In genomic region chr19:14476663-14477401, GRCh38 we compare ENCODE assay signal across 8 cellular contexts. TPM values are rescaled to one million over a fixed set of nuclear protein-coding genes. Genes with fewer than 3 reads are reported as not detected.
DNase-seq lines count a peak whose midpoint lies in the region; ATAC-seq and TF ChIP-seq lines count a peak whose summit lies in the region.

No MANE protein-coding gene starts in this region.

- no peak overlapping the region for H3K4me3 Mint-ChIP-seq in activated CD8-positive, alpha-beta T cell treated with anti-CD3 and anti-CD28 coated beads, Interleukin-2, amount 10 ng/mL, durations not matched to agents 7 days and 5 days

- no peak for TF ChIP-seq EP300 in Ishikawa (IDR thresholded peaks at IDR 0.05; ENCODE audit: borderline replicate concordance)

- H3K27ac Mint-ChIP-seq in activated CD8-positive, alpha-beta T cell treated with anti-CD3 and anti-CD28 coated beads, Interleukin-2, amount 10 ng/mL, durations not matched to agents 7 days and 5 days = peak overlapping the region; percentile 44

- peaks cover 16% of the 10 kb centered on the region for H3K27me3 Mint-ChIP-seq in activated CD8-positive, alpha-beta T cell treated with anti-CD3 and anti-CD28 coated beads, Interleukin-2, amount 10 ng/mL, durations not matched to agents 7 days and 5 days (ENCODE audit: low read depth)

- TF ChIP-seq CTCF in kidney epithelial cell (IDR thresholded peaks at IDR 0.05; ENCODE audit: insufficient read depth, low read length, poor library complexity, severe bottlenecking) = no peak

- CTCF ChIA-PET in activated CD8-positive, alpha-beta T cell treated with anti-CD3 and anti-CD28 coated beads, Interleukin-2, amount 10 ng/mL, durations not matched to agents 7 days and 5 days (lab: Charles Lee) = interaction anchor here (1.2 kb wide), 1 partner anchor 9 kb away, joined by 3 read pairs; no protein-coding TSS in a partner anchor

- POLR2A ChIA-PET in activated CD8-positive, alpha-beta T cell treated with anti-CD3 and anti-CD28 coated beads, Interleukin-2, amount 10 ng/mL, durations not matched to agents 7 days and 5 days (lab: Charles Lee) = no interaction called here

- H3K4me3 ChIP-seq in kidney epithelial cell (ENCODE audit: low read depth, low read length) = no peak overlapping the region

- H3K36me3 Mint-ChIP-seq in activated CD8-positive, alpha-beta T cell treated with anti-CD3 and anti-CD28 coated beads, Interleukin-2, amount 10 ng/mL, durations not matched to agents 7 days and 5 days (ENCODE audit: low read depth) = peaks cover 2% of the 10 kb centered on the region

- peak; percentile 36 for DNase-seq in DMS53 treated with DMSO at 0.1 percent for 48 hours (lab: John Stamatoyannopoulos, UW; ENCODE audit: unreplicated experiment)
- DNase-seq in activated CD8-positive, alpha-beta T cell treated with anti-CD3 and anti-CD28 coated beads, Interleukin-2, amount 10 ng/mL, durations not matched to agents 7 days and 5 days = no peak
- peak; percentile 60 for DNase-seq in kidney epithelial cell (ENCODE audit: low read depth)
- DNase-seq in DMS79 (lab: John Stamatoyannopoulos, UW) = no peak

- TF ChIP-seq RAD21 in Ishikawa (IDR thresholded peaks at IDR 0.05; ENCODE audit: low read depth) = no peak

- H3K4me1 Mint-ChIP-seq in activated CD8-positive, alpha-beta T cell treated with anti-CD3 and anti-CD28 coated beads, Interleukin-2, amount 10 ng/mL, durations not matched to agents 7 days and 5 days (ENCODE audit: low read depth) = peaks cover 38% of the 10 kb centered on the region

- H3K27me3 ChIP-seq in kidney epithelial cell (ENCODE audit: control insufficient read depth, insufficient read depth, low read length) = peaks cover 14% of the 10 kb centered on the region

- no peaks in the 10 kb centered on the region for H3K9me3 Mint-ChIP-seq in activated CD8-positive, alpha-beta T cell treated with anti-CD3 and anti-CD28 coated beads, Interleukin-2, amount 10 ng/mL, durations not matched to agents 7 days and 5 days (ENCODE audit: insufficient read depth)

- ATAC-seq in activated CD8-positive, alpha-beta T cell treated with anti-CD3 and anti-CD28 coated beads, Interleukin-2, amount 10 ng/mL, durations not matched to agents 7 days and 5 days = no peak
- no peak for ATAC-seq in HG03097 (IDR thresholded peaks at IDR 0.05; ENCODE audit: low FRiP score, unreplicated experiment)
- no peak for ATAC-seq in HG02970 (IDR thresholded peaks at IDR 0.05; ENCODE audit: low FRiP score, unreplicated experiment)
- no peak for ATAC-seq in HG02981 (IDR thresholded peaks at IDR 0.05; ENCODE audit: unreplicated experiment)

- H3K36me3 ChIP-seq in kidney epithelial cell (ENCODE audit: control insufficient read depth, insufficient read depth, low read length) = peaks cover 4% of the 10 kb centered on the region

TF ChIP-seq in Ishikawa, 13 proteins besides CTCF, POLR2A, EP300 and RAD21:
- TF ChIP-seq CEBPB (IDR thresholded peaks at IDR 0.05) = peak; percentile 58; the same call in 1 of the 2 replicates
- TF ChIP-seq EGR1 (IDR thresholded peaks at IDR 0.05) = no peak
- no peak for TF ChIP-seq NFIC (IDR thresholded peaks at IDR 0.05)
- no peak for TF ChIP-seq USF1 (IDR thresholded peaks at IDR 0.05)
- no peak for TF ChIP-seq YY1 (IDR thresholded peaks at IDR 0.05; ENCODE audit: low read depth)

RNA-seq across cellular contexts. Expression of gene PTGER1, which starts 1.7 kb away (rescaled TPM):
- total RNA-seq in activated CD8-positive, alpha-beta T cell treated with anti-CD3 and anti-CD28 coated beads, Interleukin-2, amount 10 ng/mL, durations not matched to agents 7 days and 5 days = under 1 TPM; 0.32 to 0.44 TPM
- total RNA-seq in kidney epithelial cell = 5.5 and 6.9 TPM in 2 replicates

RNA-seq across cellular contexts. Expression of gene GIPC1, which starts 19.1 kb away (rescaled TPM):
- total RNA-seq in activated CD8-positive, alpha-beta T cell treated with anti-CD3 and anti-CD28 coated beads, Interleukin-2, amount 10 ng/mL, durations not matched to agents 7 days and 5 days = 10 to 100 TPM; 37.9 to 39.3 TPM
- total RNA-seq in kidney epithelial cell = 188 and 222 TPM in 2 replicates

RNA-seq across cellular contexts. Expression of gene DNAJB1, which starts 41.4 kb away (rescaled TPM):
- total RNA-seq in activated CD8-positive, alpha-beta T cell treated with anti-CD3 and anti-CD28 coated beads, Interleukin-2, amount 10 ng/mL, durations not matched to agents 7 days and 5 days = 100 to 1,000 TPM; 110 to 112 TPM
- 58.1 and 64.7 TPM in 2 replicates for total RNA-seq in kidney epithelial cell

RNA-seq across cellular contexts. Expression of gene PKN1, which starts 43.7 kb away (rescaled TPM):
- 100 to 1,000 TPM; 244 to 263 TPM for total RNA-seq in activated CD8-positive, alpha-beta T cell treated with anti-CD3 and anti-CD28 coated beads, Interleukin-2, amount 10 ng/mL, durations not matched to agents 7 days and 5 days
- 230 and 256 TPM in 2 replicates for total RNA-seq in kidney epithelial cell

RNA-seq across cellular contexts. Expression of gene TECR, which starts 52.6 kb away (rescaled TPM):
- 100 to 1,000 TPM; 153 to 163 TPM for total RNA-seq in activated CD8-positive, alpha-beta T cell treated with anti-CD3 and anti-CD28 coated beads, Interleukin-2, amount 10 ng/mL, durations not matched to agents 7 days and 5 days
- 52.8 and 55.0 TPM in 2 replicates for total RNA-seq in kidney epithelial cell

Comparison
In these comparisons a context has a peak if more than half of its experiments do, and no peak if none do; other contexts are left out.
1. DNase-seq: peak in DMS53 treated with DMSO at 0.1 percent for 48 hours (single experiment) and kidney epithelial cell (single experiment); none in activated CD8-positive, alpha-beta T cell treated with anti-CD3 and anti-CD28 coated beads, Interleukin-2, amount 10 ng/mL, durations not matched to agents 7 days and 5 days (single experiment) and DMS79 (single experiment).